In genomic region chr5:114858964-114859363, GRCh38 we compare ENCODE assay signal across 16 cellular contexts.
DNase-seq lines count a peak whose midpoint lies in the region; ATAC-seq and TF ChIP-seq lines count a peak whose summit lies in the region.
"Had no signal": no experiment of that assay in that cellular context is flagged by ENCODE, and none has a peak within 500 bp of the region (broad histone marks: within the 10 kb centered on the region; RNA-seq: fewer than 3 reads in every experiment).

No MANE protein-coding gene starts in this region.

- H3K9me3 Mint-ChIP-seq in dendritic cell treated with granulocyte-macrophage colony-stimulating factor and Interleukin-4, amounts not matched to agents 40 ng/mL and 50 ng/mL, for 4 days: peaks cover 6% of the 10 kb centered on the region
- no peaks in the 10 kb centered on the region for H3K9me3 Mint-ChIP-seq in nephron progenitor cell
- peaks cover 3% of the 10 kb centered on the region for H3K9me3 Mint-ChIP-seq in activated T-helper 1 cell treated with anti-CD3 and anti-CD28 coated beads, Interleukin-12 subunit alpha, Interleukin-12 subunit beta, Interleukin-2, Interleukin-4 antibody, amounts not matched to agents 30 ng/mL and 10 ng/mL and 1 ng/mL, durations not matched to agents 14 hours and 24 hours and 36 hours

- peaks cover 25% of the 10 kb centered on the region for H3K4me1 Mint-ChIP-seq in dendritic cell treated with granulocyte-macrophage colony-stimulating factor and Interleukin-4, amounts not matched to agents 40 ng/mL and 50 ng/mL, for 4 days (ENCODE audit: low read depth)
- peaks cover 11% of the 10 kb centered on the region for H3K4me1 Mint-ChIP-seq in nephron progenitor cell
- H3K4me1 Mint-ChIP-seq in activated T-helper 1 cell treated with anti-CD3 and anti-CD28 coated beads, Interleukin-12 subunit alpha, Interleukin-12 subunit beta, Interleukin-2, Interleukin-4 antibody, amounts not matched to agents 30 ng/mL and 10 ng/mL and 1 ng/mL, durations not matched to agents 14 hours and 24 hours and 36 hours (ENCODE audit: low read depth): no peaks in the 10 kb centered on the region

- ATAC-seq in HG02938 (IDR thresholded peaks at IDR 0.05; ENCODE audit: unreplicated experiment): no peak
- no peak for ATAC-seq in GM21528 (IDR thresholded peaks at IDR 0.05; ENCODE audit: low FRiP score, unreplicated experiment)
- ATAC-seq: HepG2 had no signal

- intact Hi-C loops in dendritic cell treated with granulocyte-macrophage colony-stimulating factor and Interleukin-4, amounts not matched to agents 40 ng/mL and 50 ng/mL, for 4 days (cut with micrococcal nuclease): no loop called here
- intact Hi-C loops in activated T-helper 1 cell treated with anti-CD3 and anti-CD28 coated beads, Interleukin-12 subunit alpha, Interleukin-12 subunit beta, Interleukin-2, Interleukin-4 antibody, amounts not matched to agents 30 ng/mL and 10 ng/mL and 1 ng/mL, durations not matched to agents 14 hours and 24 hours and 36 hours (cut with micrococcal nuclease): no loop called here

- H3K27me3 Mint-ChIP-seq in dendritic cell treated with granulocyte-macrophage colony-stimulating factor and Interleukin-4, amounts not matched to agents 40 ng/mL and 50 ng/mL, for 4 days: peaks cover 2% of the 10 kb centered on the region
- peaks cover 4% of the 10 kb centered on the region for H3K27me3 Mint-ChIP-seq in nephron progenitor cell (ENCODE audit: low read depth, poor library complexity)
- H3K27me3 Mint-ChIP-seq in activated T-helper 1 cell treated with anti-CD3 and anti-CD28 coated beads, Interleukin-12 subunit alpha, Interleukin-12 subunit beta, Interleukin-2, Interleukin-4 antibody, amounts not matched to agents 30 ng/mL and 10 ng/mL and 1 ng/mL, durations not matched to agents 14 hours and 24 hours and 36 hours (ENCODE audit: insufficient read depth): no peaks in the 10 kb centered on the region

- H3K36me3 Mint-ChIP-seq in dendritic cell treated with granulocyte-macrophage colony-stimulating factor and Interleukin-4, amounts not matched to agents 40 ng/mL and 50 ng/mL, for 4 days (ENCODE audit: low read depth): no peaks in the 10 kb centered on the region
- no peaks in the 10 kb centered on the region for H3K36me3 Mint-ChIP-seq in nephron progenitor cell (ENCODE audit: low read depth)
- no peaks in the 10 kb centered on the region for H3K36me3 Mint-ChIP-seq in activated T-helper 1 cell treated with anti-CD3 and anti-CD28 coated beads, Interleukin-12 subunit alpha, Interleukin-12 subunit beta, Interleukin-2, Interleukin-4 antibody, amounts not matched to agents 30 ng/mL and 10 ng/mL and 1 ng/mL, durations not matched to agents 14 hours and 24 hours and 36 hours (ENCODE audit: low read depth)

- peak overlapping the region; percentile 9 for H3K27ac Mint-ChIP-seq in dendritic cell treated with granulocyte-macrophage colony-stimulating factor and Interleukin-4, amounts not matched to agents 40 ng/mL and 50 ng/mL, for 4 days
- peak overlapping the region; percentile 81 for H3K27ac Mint-ChIP-seq in nephron progenitor cell
- no peak overlapping the region for H3K27ac Mint-ChIP-seq in activated T-helper 1 cell treated with anti-CD3 and anti-CD28 coated beads, Interleukin-12 subunit alpha, Interleukin-12 subunit beta, Interleukin-2, Interleukin-4 antibody, amounts not matched to agents 30 ng/mL and 10 ng/mL and 1 ng/mL, durations not matched to agents 14 hours and 24 hours and 36 hours

- TF ChIP-seq CTCF in nephron progenitor cell (IDR thresholded peaks at IDR 0.05): no peak

- peak; percentile 5 for DNase-seq in SIG-M5 treated with dmso at 0.1 percent for 504 hours (lab: John Stamatoyannopoulos, UW; ENCODE audit: unreplicated experiment)
- DNase-seq in SIG-M5 (lab: John Stamatoyannopoulos, UW): no peak
- no peak for DNase-seq in nephron progenitor cell
- DNase-seq in activated T-helper 1 cell treated with anti-CD3 and anti-CD28 coated beads, Interleukin-12 subunit alpha, Interleukin-12 subunit beta, Interleukin-2, Interleukin-4 antibody, amounts not matched to agents 30 ng/mL and 10 ng/mL and 1 ng/mL, durations not matched to agents 14 hours and 24 hours and 36 hours (ENCODE audit: low spot score): no peak
- no peak for DNase-seq in COLO829 (ENCODE audit: low spot score)
- DNase-seq: Calu3, GM23248, MG63, NCI-H1417, NCI-H2029, NCI-H510A treated with DMSO at 0.1 percent for 48 hours, SHP77 treated with DMSO at 0.1 percent for 48 hours had no signal

- no peak overlapping the region for H3K4me3 Mint-ChIP-seq in dendritic cell treated with granulocyte-macrophage colony-stimulating factor and Interleukin-4, amounts not matched to agents 40 ng/mL and 50 ng/mL, for 4 days
- no peak overlapping the region for H3K4me3 Mint-ChIP-seq in nephron progenitor cell
- H3K4me3 Mint-ChIP-seq in activated T-helper 1 cell treated with anti-CD3 and anti-CD28 coated beads, Interleukin-12 subunit alpha, Interleukin-12 subunit beta, Interleukin-2, Interleukin-4 antibody, amounts not matched to agents 30 ng/mL and 10 ng/mL and 1 ng/mL, durations not matched to agents 14 hours and 24 hours and 36 hours: no peak overlapping the region
